15 cellular contexts compared by ENCODE assay signal in genomic region chr2:55827855-55828254, GRCh38.
DNase-seq lines count a peak whose midpoint lies in the region; ATAC-seq, FAIRE-seq and TF ChIP-seq lines count a peak whose summit lies in the region.
"Had no signal": no experiment of that assay in that cellular context is flagged by ENCODE, and none has a peak within 500 bp of the region (broad histone marks: within the 10 kb centered on the region; RNA-seq: fewer than 3 reads in every experiment).

No MANE protein-coding gene starts in this region.

- peaks cover 15% of the 10 kb centered on the region for H3K4me1 ChIP-seq in A549
- peaks cover 12% of the 10 kb centered on the region; the same call in 1 of the 2 replicates for H3K4me1 ChIP-seq in GM23248 (ENCODE audit: insufficient read depth)
- H3K4me1 ChIP-seq in adipocyte (ENCODE audit: control insufficient read depth, insufficient read depth, low read length): peaks cover 15% of the 10 kb centered on the region
- H3K4me1 ChIP-seq: Caco-2 had no signal

- CTCF ChIA-PET in A549 (lab: Yijun Ruan, JAX): interaction anchor here (0.7 to 1.3 kb wide), 3 partner anchors 9 to 161 kb away, joined by 3 read pairs; no protein-coding TSS in a partner anchor

- TF ChIP-seq POLR2A in A549 (IDR thresholded peaks at IDR 0.05; ENCODE audit: low read length): no peak

- H3K9me3 ChIP-seq in A549 (0 out of 3 replicates have a peak, but pooled peaks cover 2% of the 10 kb centered on the region), GM23248 (ENCODE audit: low read depth) (no peaks in the 10 kb centered on the region), adipocyte (ENCODE audit: control insufficient read depth, low read length) (no peaks in the 10 kb centered on the region)
- H3K9me3 ChIP-seq: Caco-2 had no signal

- H3F3A ChIP-seq in GM23248 (ENCODE audit: insufficient read depth): peaks cover 4% of the 10 kb centered on the region; the same call in 1 of the 2 replicates

- H3K27ac ChIP-seq in A549 (peak overlapping the region; percentile 3 to 70; a peak in 4 of 6 replicates), GM23248 (0 out of 2 replicates have a peak overlapping the region, but pooled peaks have one; percentile 18)
- H3K27ac ChIP-seq: RWPE1 had no signal

- in situ Hi-C loops in GM23248 (cut with MboI): no loop called here

- TF ChIP-seq CTCF in A549 (IDR thresholded peaks at IDR 0.05): no peak

- no peak for TF ChIP-seq EP300 in A549 (IDR thresholded peaks at IDR 0.05)

- POLR2A ChIA-PET in A549 (lab: Yijun Ruan, JAX): no interaction called here

- TF ChIP-seq RAD21 in A549 (conservative IDR thresholded peaks at IDR 0.05 in 1 of 2, IDR thresholded peaks at IDR 0.05 in 1 of 2): no peak

- H4K20me1 ChIP-seq in GM23248 (ENCODE audit: insufficient read depth): no peaks in the 10 kb centered on the region

- FAIRE-seq in A549 (lab: Jason Lieb, UNC): no peak

- DNase-seq in A549 (ENCODE audit: low read depth in 1 of 2, low spot score in 1 of 2): no peak
- DNase-seq in GM23248: peak; percentile 37
- DNase-seq in adipocyte (ENCODE audit: low read depth): peak; percentile 58
- DNase-seq in fibroblast of peridontal ligament (ENCODE audit: extremely low read depth): peak; percentile 26
- no peak for DNase-seq in NCI-H2196 treated with DMSO at 0.1 percent for 48 hours (lab: John Stamatoyannopoulos, UW; ENCODE audit: unreplicated experiment)
- no peak for DNase-seq in glomerular visceral epithelial cell (ENCODE audit: extremely low spot score)
- DNase-seq: 8988T; Caco-2; CD4-positive, alpha-beta T cell; KG1; NCI-H187; NCI-H226 had no signal

- WGBS in A549 (ENCODE audit: missing lambda C conversion rate): 40% methylated on average over 1 of the region's 1 CpG
- WGBS in GM23248 (ENCODE audit: low coverage in 1 of 2, low lambda C conversion rate in 2 of 2, missing lambda C conversion rate in 2 of 2), 2 experiments: 54 to 70% methylated on average over 1 of the region's 1 CpG

- H3K27me3 ChIP-seq in GM23248 (replicated peaks; ENCODE audit: insufficient read depth): no peaks in the 10 kb centered on the region
- no peaks in the 10 kb centered on the region for H3K27me3 ChIP-seq in adipocyte (replicated peaks; ENCODE audit: control insufficient read depth, insufficient read depth, low read length)

- H3K4me2 ChIP-seq in A549 (peak overlapping the region; percentile 9; the same call in 2 of the 3 replicates), GM23248 (ENCODE audit: unreplicated experiment) (no peak overlapping the region)

- no peak for ATAC-seq in A549
- ATAC-seq in GM21576 (IDR thresholded peaks at IDR 0.05; ENCODE audit: unreplicated experiment): no peak
- ATAC-seq in GM18909 (IDR thresholded peaks at IDR 0.05; ENCODE audit: poor library complexity, unreplicated experiment): no peak

- H3K9ac ChIP-seq in GM23248: no peak overlapping the region
- peak overlapping the region; percentile 20 for H3K9ac ChIP-seq in adipocyte (ENCODE audit: low read length)

- H2AFZ ChIP-seq in GM23248: no peak overlapping the region

- no peaks in the 10 kb centered on the region for H3K79me2 ChIP-seq in GM23248 (ENCODE audit: insufficient read depth)

- H3K36me3 ChIP-seq in GM23248 (ENCODE audit: low read depth) (no peaks in the 10 kb centered on the region), adipocyte (ENCODE audit: control insufficient read depth, insufficient read depth, low read length, severe bottlenecking) (no peaks in the 10 kb centered on the region)

- no peak overlapping the region for H3K4me3 ChIP-seq in A549
- H3K4me3 ChIP-seq in GM23248: no peak overlapping the region
- H3K4me3 ChIP-seq in adipocyte (ENCODE audit: low read length): no peak overlapping the region

- H3K9me2 ChIP-seq in GM23248 (ENCODE audit: insufficient read depth): no peaks in the 10 kb centered on the region

TF ChIP-seq in A549, 52 proteins besides CTCF, POLR2A, EP300 and RAD21:
- TF ChIP-seq FOSL2 (IDR thresholded peaks at IDR 0.05) (no peak), FOSL2 (CRISPR knock-in tag; IDR thresholded peaks at IDR 0.05) (peak; percentile 74), CEBPB (IDR thresholded peaks at IDR 0.05) (peak; percentile 30 to 53; a peak in 2 of 4 replicates), SMC3 (IDR thresholded peaks at IDR 0.05) (no peak), ZNF302 (CRISPR knock-in tag; IDR thresholded peaks at IDR 0.05) (no peak), FOSB (CRISPR knock-in tag; IDR thresholded peaks at IDR 0.05) (no peak), HEYL (CRISPR knock-in tag; IDR thresholded peaks at IDR 0.05) (peak; percentile 65; the same call in 1 of the 2 replicates), HOXA7 (CRISPR knock-in tag; IDR thresholded peaks at IDR 0.05) (no peak), HOXB13 (CRISPR knock-in tag; IDR thresholded peaks at IDR 0.05; ENCODE audit: low read depth) (peak; percentile 59; the same call in 1 of the 2 replicates), ATOH8 (CRISPR knock-in tag; IDR thresholded peaks at IDR 0.05; ENCODE audit: low read depth) (peak; percentile 65; the same call in 1 of the 2 replicates), NFE2L2 (conservative IDR thresholded peaks at IDR 0.05; ENCODE audit: low read length) (no peak), KDM1A (IDR thresholded peaks at IDR 0.05; ENCODE audit: low read depth) (no peak), ZSCAN20 (CRISPR knock-in tag; IDR thresholded peaks at IDR 0.05) (peak; percentile 65; the same call in 1 of the 2 replicates)

Comparison
In these comparisons a context has a peak if more than half of its experiments do, and no peak if none do; other contexts are left out.
1. DNase-seq: peak in GM23248 (single experiment), adipocyte (single experiment) and fibroblast of peridontal ligament (single experiment); none in A549 (0 of 2), NCI-H2196 treated with DMSO at 0.1 percent for 48 hours (single experiment) and glomerular visceral epithelial cell (single experiment).